In genomic region chr5:144207875-144208444, GRCh38 we compare ENCODE assay signal across 2 cellular contexts.
TF ChIP-seq lines count a peak whose summit lies in the region.

No MANE protein-coding gene starts in this region.

TF ChIP-seq in SK-N-SH, 30 proteins besides CTCF, POLR2A, EP300 and RAD21 (continued from another document):
- TF ChIP-seq ELF1 (IDR thresholded peaks at IDR 0.05) = no peak
- no peak for TF ChIP-seq USF1 (IDR thresholded peaks at IDR 0.05; ENCODE audit: borderline replicate concordance, low read depth)
- no peak for TF ChIP-seq FOXM1 (IDR thresholded peaks at IDR 0.05; ENCODE audit: low read depth)
- no peak for TF ChIP-seq FOXJ3 (CRISPR knock-in tag; IDR thresholded peaks at IDR 0.05)
- no peak for TF ChIP-seq YY1 (IDR thresholded peaks at IDR 0.05; ENCODE audit: low read depth)
- TF ChIP-seq RCOR1 (IDR thresholded peaks at IDR 0.05; ENCODE audit: low read length) = no peak
- no peak for TF ChIP-seq JUND (IDR thresholded peaks at IDR 0.05)
- TF ChIP-seq SMC3 (IDR thresholded peaks at IDR 0.05; ENCODE audit: low read depth, low read length) = no peak
- TF ChIP-seq PBX3 (IDR thresholded peaks at IDR 0.05) = no peak

TF ChIP-seq in SK-N-SH treated with all-trans-retinoic acid at 6 μM for 48 hours, 23 proteins besides CTCF, POLR2A, EP300 and RAD21 (continued from another document):
- TF ChIP-seq, protein P1, sequence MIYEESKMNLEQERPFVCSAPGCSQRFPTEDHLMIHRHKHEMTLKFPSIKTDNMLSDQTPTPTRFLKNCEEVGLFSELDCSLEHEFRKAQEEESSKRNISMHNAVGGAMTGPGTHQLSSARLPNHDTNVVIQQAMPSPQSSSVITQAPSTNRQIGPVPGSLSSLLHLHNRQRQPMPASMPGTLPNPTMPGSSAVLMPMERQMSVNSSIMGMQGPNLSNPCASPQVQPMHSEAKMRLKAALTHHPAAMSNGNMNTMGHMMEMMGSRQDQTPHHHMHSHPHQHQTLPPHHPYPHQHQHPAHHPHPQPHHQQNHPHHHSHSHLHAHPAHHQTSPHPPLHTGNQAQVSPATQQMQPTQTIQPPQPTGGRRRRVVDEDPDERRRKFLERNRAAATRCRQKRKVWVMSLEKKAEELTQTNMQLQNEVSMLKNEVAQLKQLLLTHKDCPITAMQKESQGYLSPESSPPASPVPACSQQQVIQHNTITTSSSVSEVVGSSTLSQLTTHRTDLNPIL (CRISPR knock-in tag; IDR thresholded peaks at IDR 0.05; ENCODE audit: low read depth) = no peak
- TF ChIP-seq PPARA (CRISPR knock-in tag; IDR thresholded peaks at IDR 0.05; ENCODE audit: borderline replicate concordance) = no peak
- no peak for TF ChIP-seq SNAI2 (CRISPR knock-in tag; IDR thresholded peaks at IDR 0.05)
- no peak for TF ChIP-seq OSR1 (CRISPR knock-in tag; IDR thresholded peaks at IDR 0.05)
- no peak for TF ChIP-seq ISL1 (CRISPR knock-in tag; IDR thresholded peaks at IDR 0.05)
- TF ChIP-seq ARNTL (CRISPR knock-in tag; IDR thresholded peaks at IDR 0.05; ENCODE audit: borderline replicate concordance, low read depth) = no peak
- no peak for TF ChIP-seq TOX (CRISPR knock-in tag; IDR thresholded peaks at IDR 0.05; ENCODE audit: borderline replicate concordance)
- TF ChIP-seq, protein P2, sequence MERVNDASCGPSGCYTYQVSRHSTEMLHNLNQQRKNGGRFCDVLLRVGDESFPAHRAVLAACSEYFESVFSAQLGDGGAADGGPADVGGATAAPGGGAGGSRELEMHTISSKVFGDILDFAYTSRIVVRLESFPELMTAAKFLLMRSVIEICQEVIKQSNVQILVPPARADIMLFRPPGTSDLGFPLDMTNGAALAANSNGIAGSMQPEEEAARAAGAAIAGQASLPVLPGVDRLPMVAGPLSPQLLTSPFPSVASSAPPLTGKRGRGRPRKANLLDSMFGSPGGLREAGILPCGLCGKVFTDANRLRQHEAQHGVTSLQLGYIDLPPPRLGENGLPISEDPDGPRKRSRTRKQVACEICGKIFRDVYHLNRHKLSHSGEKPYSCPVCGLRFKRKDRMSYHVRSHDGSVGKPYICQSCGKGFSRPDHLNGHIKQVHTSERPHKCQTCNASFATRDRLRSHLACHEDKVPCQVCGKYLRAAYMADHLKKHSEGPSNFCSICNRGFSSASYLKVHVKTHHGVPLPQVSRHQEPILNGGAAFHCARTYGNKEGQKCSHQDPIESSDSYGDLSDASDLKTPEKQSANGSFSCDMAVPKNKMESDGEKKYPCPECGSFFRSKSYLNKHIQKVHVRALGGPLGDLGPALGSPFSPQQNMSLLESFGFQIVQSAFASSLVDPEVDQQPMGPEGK (CRISPR knock-in tag; IDR thresholded peaks at IDR 0.05; ENCODE audit: borderline replicate concordance) = no peak
- TF ChIP-seq TCF4 (CRISPR knock-in tag; IDR thresholded peaks at IDR 0.05; ENCODE audit: borderline replicate concordance) = no peak
